In the genomic region with DNA sequence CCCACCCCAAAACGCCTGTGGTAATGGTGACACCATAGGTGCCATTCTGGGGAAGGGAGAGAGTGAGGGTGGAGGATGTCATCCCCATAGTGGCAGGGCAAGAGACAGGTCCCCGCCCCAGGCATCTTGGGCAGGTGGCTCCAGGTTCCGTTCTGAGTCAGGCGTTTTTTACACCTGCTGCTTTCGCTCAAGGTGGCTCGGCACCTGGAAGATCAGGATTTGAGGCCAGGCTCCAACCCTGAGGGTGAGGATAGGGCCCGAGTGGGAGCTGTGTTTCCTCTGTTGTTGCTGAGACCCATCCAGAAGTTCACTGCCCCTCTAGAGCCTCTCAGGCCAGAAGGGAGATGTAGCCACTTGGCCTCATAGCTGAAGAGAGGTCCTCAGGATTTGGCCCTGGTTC, we compare ENCODE assay signal across 1 cellular context.
TF ChIP-seq lines count a peak whose summit lies in the region.

No MANE protein-coding gene starts in this region.

TF ChIP-seq in H1, 55 proteins besides CTCF, POLR2A, EP300 and RAD21:
- TF ChIP-seq, protein P1, sequence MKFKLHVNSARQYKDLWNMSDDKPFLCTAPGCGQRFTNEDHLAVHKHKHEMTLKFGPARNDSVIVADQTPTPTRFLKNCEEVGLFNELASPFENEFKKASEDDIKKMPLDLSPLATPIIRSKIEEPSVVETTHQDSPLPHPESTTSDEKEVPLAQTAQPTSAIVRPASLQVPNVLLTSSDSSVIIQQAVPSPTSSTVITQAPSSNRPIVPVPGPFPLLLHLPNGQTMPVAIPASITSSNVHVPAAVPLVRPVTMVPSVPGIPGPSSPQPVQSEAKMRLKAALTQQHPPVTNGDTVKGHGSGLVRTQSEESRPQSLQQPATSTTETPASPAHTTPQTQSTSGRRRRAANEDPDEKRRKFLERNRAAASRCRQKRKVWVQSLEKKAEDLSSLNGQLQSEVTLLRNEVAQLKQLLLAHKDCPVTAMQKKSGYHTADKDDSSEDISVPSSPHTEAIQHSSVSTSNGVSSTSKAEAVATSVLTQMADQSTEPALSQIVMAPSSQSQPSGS (IDR thresholded peaks at IDR 0.05; ENCODE audit: low read length): no peak
- TF ChIP-seq CREB1 (IDR thresholded peaks at IDR 0.05) (no peak), JUN (IDR thresholded peaks at IDR 0.05; ENCODE audit: low read depth, low read length) (no peak), BCL11A (IDR thresholded peaks at IDR 0.05; ENCODE audit: low read depth in 2 of 2, low read length in 2 of 2) (no peak)
